In genomic region chr4:7711330-7711963, GRCh38 we compare ENCODE assay signal across 16 cellular contexts.
DNase-seq lines count a peak whose midpoint lies in the region; ATAC-seq and TF ChIP-seq lines count a peak whose summit lies in the region.
"Had no signal": no experiment of that assay in that cellular context is flagged by ENCODE, and none has a peak within 500 bp of the region (broad histone marks: within the 10 kb centered on the region; RNA-seq: fewer than 3 reads in every experiment).

No MANE protein-coding gene starts in this region.

- no peak overlapping the region for H2BK5ac ChIP-seq in mesenchymal stem cell (ENCODE audit: low read depth, low read length, poor library complexity, severe bottlenecking)

- H3K79me1 ChIP-seq in mesenchymal stem cell (replicated peaks; ENCODE audit: low read length, poor library complexity, severe bottlenecking): no peaks in the 10 kb centered on the region

- H2BK12ac ChIP-seq in mesenchymal stem cell (ENCODE audit: low read length in 2 of 2): no peak overlapping the region

- H3K27me3 ChIP-seq in right atrium auricular region: no peaks in the 10 kb centered on the region
- H3K27me3 ChIP-seq in BLaER1: no peaks in the 10 kb centered on the region
- H3K27me3 ChIP-seq in SJCRH30: no peaks in the 10 kb centered on the region
- peaks cover 25 to 26% of the 10 kb centered on the region in 2 experiments for H3K27me3 ChIP-seq in mesenchymal stem cell (ENCODE audit: control insufficient read depth in 1 of 2, insufficient read depth in 1 of 2, low read length in 2 of 2)

- H3K4me3 ChIP-seq in right atrium auricular region: no peak overlapping the region
- no peak overlapping the region for H3K4me3 ChIP-seq in BLaER1
- H3K4me3 ChIP-seq in SJCRH30: no peak overlapping the region
- H3K4me3 ChIP-seq in mesenchymal stem cell (ENCODE audit: insufficient read depth in 1 of 2, low read depth in 1 of 2, low read length in 2 of 2): no peak overlapping the region
- H3K4me3 ChIP-seq: GM23248 had no signal

- no peak overlapping the region for H3K23ac ChIP-seq in mesenchymal stem cell (ENCODE audit: low read length in 2 of 2)

- peak overlapping the region; percentile 12 for H4K8ac ChIP-seq in mesenchymal stem cell (ENCODE audit: low read length)

- H3K4ac ChIP-seq in mesenchymal stem cell (ENCODE audit: low read depth in 1 of 2, low read length in 2 of 2): no peak overlapping the region

- intact Hi-C loops in Right ventricle myocardium superior (cut with DNase I): no loop called here

- no peak overlapping the region for H2BK120ac ChIP-seq in mesenchymal stem cell (ENCODE audit: low read depth, low read length)

- H4K91ac ChIP-seq in mesenchymal stem cell (ENCODE audit: low read length): no peak overlapping the region

- H3K9ac ChIP-seq in BLaER1 (no peak overlapping the region), mesenchymal stem cell (ENCODE audit: low read length) (no peak overlapping the region)
- H3K9ac ChIP-seq: GM23248 had no signal

- H3K18ac ChIP-seq in mesenchymal stem cell (ENCODE audit: low read depth in 1 of 2, low read length in 2 of 2): no peak overlapping the region

- H3K9me3 ChIP-seq in right atrium auricular region (no peaks in the 10 kb centered on the region), BLaER1 (no peaks in the 10 kb centered on the region), SJCRH30 (replicated peaks) (no peaks in the 10 kb centered on the region), mesenchymal stem cell (ENCODE audit: control insufficient read depth, low read length) (no peaks in the 10 kb centered on the region)

- WGBS in mesenchymal stem cell: 93% methylated on average over 10 of the region's 10 CpGs

- no peak overlapping the region for H3K27ac ChIP-seq in right atrium auricular region
- H3K27ac ChIP-seq in BLaER1: no peak overlapping the region
- H3K27ac ChIP-seq in SJCRH30: peak overlapping the region; percentile 22; the same call in 1 of the 2 replicates
- no peak overlapping the region for H3K27ac ChIP-seq in mesenchymal stem cell (ENCODE audit: low read length, poor library complexity, severe bottlenecking)
- H3K27ac ChIP-seq: GM23248 had no signal

- no peaks in the 10 kb centered on the region for H3K4me1 ChIP-seq in right atrium auricular region
- peaks cover 52% of the 10 kb centered on the region for H3K4me1 ChIP-seq in BLaER1
- H3K4me1 ChIP-seq in SJCRH30: peaks cover 11% of the 10 kb centered on the region
- peaks cover 14% of the 10 kb centered on the region for H3K4me1 ChIP-seq in mesenchymal stem cell (ENCODE audit: control insufficient read depth, insufficient read depth, low read depth, low read length)

- no peaks in the 10 kb centered on the region for H3K36me3 ChIP-seq in right atrium auricular region
- H3K36me3 ChIP-seq in BLaER1: peaks cover 8% of the 10 kb centered on the region; the same call in 1 of the 2 replicates
- no peaks in the 10 kb centered on the region for H3K36me3 ChIP-seq in SJCRH30
- peaks cover 0 to 10% of the 10 kb centered on the region in 2 experiments for H3K36me3 ChIP-seq in mesenchymal stem cell (ENCODE audit: control insufficient read depth in 1 of 2, insufficient read depth in 2 of 2, low read depth in 1 of 2, low read length in 2 of 2)

- H4K20me1 ChIP-seq in BLaER1: no peaks in the 10 kb centered on the region

- peak overlapping the region; percentile 59 for H3K4me2 ChIP-seq in BLaER1
- no peak overlapping the region for H3K4me2 ChIP-seq in mesenchymal stem cell (ENCODE audit: low read length, poor library complexity, severe bottlenecking)

- no peak for TF ChIP-seq CTCF in right atrium auricular region (IDR thresholded peaks at IDR 0.05)

- ATAC-seq in Right ventricle myocardium superior (ENCODE audit: poor library complexity): no peak

- DNase-seq in Right ventricle myocardium superior (peak; percentile 17), right atrium auricular region (ENCODE audit: low spot score) (no peak), SJCRH30 (no peak), mesenchymal stem cell (no peak), mucosa of gallbladder (ENCODE audit: low spot score) (no peak), kidney glomerular epithelial cell (lab: John Stamatoyannopoulos, UW) (no peak)
- DNase-seq in activated CD4-positive, alpha-beta T cell treated with anti-CD3 and anti-CD28 coated beads for 4 hours: no peak
- DNase-seq: C1 segment of cervical spinal cord; CD4-positive, CD25-positive, alpha-beta regulatory T cell; COR-L47; DMS 273 treated with DMSO at 0.1 percent for 48 hours; DMS53; GM23248; HCEC 1CT; HFFc6 had no signal

- no peak overlapping the region for H3K14ac ChIP-seq in mesenchymal stem cell (ENCODE audit: low read length in 2 of 2)

- no peak overlapping the region for H2AFZ ChIP-seq in mesenchymal stem cell (ENCODE audit: low read depth, low read length)
- H2AFZ ChIP-seq: GM23248 had no signal

- no peak overlapping the region for H2BK15ac ChIP-seq in mesenchymal stem cell (ENCODE audit: low read depth, poor library complexity, severe bottlenecking)

- no peak overlapping the region for H2AK5ac ChIP-seq in mesenchymal stem cell (ENCODE audit: low read length, severe bottlenecking)
